19 cellular contexts compared by ENCODE assay signal in the genomic region with DNA sequence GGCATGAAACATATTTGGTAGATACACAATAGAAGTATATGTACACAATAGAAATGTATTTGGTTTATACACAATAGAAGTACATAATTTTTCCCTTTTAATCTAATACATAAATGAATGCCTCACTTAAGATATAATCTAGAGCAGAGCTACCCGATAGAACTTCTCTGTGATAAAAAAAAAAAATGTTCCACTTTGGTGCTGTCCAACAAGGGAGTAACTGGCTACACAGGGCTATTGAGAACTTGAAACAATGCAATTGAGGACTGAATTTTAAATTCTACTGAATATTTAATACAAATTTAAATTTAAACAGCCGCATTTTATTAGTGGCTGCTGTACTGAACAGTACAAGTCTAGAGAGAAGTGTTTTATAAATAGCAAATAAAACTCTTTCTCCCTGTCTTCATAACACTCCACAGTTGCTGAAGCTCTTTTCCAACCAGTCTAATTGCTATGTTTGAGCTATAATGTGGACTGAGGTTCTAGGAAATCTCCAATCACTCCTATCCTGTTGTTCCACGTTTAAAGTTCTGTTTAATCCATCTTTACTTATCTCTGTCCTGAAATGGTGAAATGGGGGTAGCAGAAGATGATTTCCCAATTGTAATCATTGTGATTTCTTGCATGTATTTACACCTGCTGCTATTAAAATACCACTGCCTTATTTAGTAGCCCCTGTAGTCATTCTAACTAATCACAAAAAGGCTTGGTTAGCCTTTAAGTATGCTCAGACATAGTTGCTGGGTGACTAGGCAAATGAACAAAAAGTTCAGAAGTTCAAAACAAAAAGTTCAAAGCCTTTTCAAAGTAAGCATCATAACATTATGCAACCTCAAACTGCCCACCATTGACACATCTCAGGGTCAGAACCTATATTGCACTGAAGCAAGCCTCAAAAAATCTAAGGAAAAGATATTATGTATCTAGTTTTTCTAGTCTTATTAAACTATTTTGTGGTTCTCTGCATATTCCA.
A peak's percentile ranks its signal among the peaks of the same experiment; 100 is the strongest.
DNase-seq lines count a peak whose midpoint lies in the region; ATAC-seq and TF ChIP-seq lines count a peak whose summit lies in the region.
"Had no signal": no experiment of that assay in that cellular context is flagged by ENCODE, and none has a peak within 500 bp of the region (broad histone marks: within the 10 kb centered on the region; RNA-seq: fewer than 3 reads in every experiment).

No MANE protein-coding gene starts in this region.

- no peak for TF ChIP-seq RAD21 in Ishikawa (IDR thresholded peaks at IDR 0.05; ENCODE audit: low read depth)

- peak; percentile 79 for ATAC-seq in left lobe of liver
- ATAC-seq: A549; activated CD8-positive, alpha-beta T cell treated with anti-CD3 and anti-CD28 coated beads, Interleukin-2, amount 10 ng/mL, durations not matched to agents 7 days and 5 days; CD8-positive, alpha-beta T cell; Right ventricle myocardium inferior had no signal

- intact Hi-C loops in head of caudate nucleus (cut with DNase I), result no loop called here

- H3K4me3 ChIP-seq in cardiac fibroblast (replicated peaks in 1 of 2; ENCODE audit: low read depth in 2 of 2, low read length in 2 of 2), result no peak overlapping the region
- H3K4me3 ChIP-seq: A549, right atrium auricular region, uterus had no signal

- no peak for TF ChIP-seq CTCF in cardiac fibroblast (IDR thresholded peaks at IDR 0.05; ENCODE audit: low read depth, low read length)
- TF ChIP-seq CTCF in GM10266 (IDR thresholded peaks at IDR 0.05; ENCODE audit: control insufficient read depth, insufficient read depth, low read depth, missing control alignments), result no peak

- peak; percentile 45 for DNase-seq in AG08396 (ENCODE audit: low spot score)
- peak; percentile 28 to 88 for DNase-seq in cardiac fibroblast (ENCODE audit: low read depth in 2 of 2)
- no peak for DNase-seq in left lobe of liver (ENCODE audit: low spot score)
- no peak for DNase-seq in GOT3 (lab: John Stamatoyannopoulos, UW)
- DNase-seq in NCI-H345 treated with DMSO at 0.1 percent for 48 hours (lab: John Stamatoyannopoulos, UW; ENCODE audit: unreplicated experiment), result no peak
- DNase-seq in GM10266 (ENCODE audit: extremely low spot score), result no peak
- no peak for DNase-seq in head of caudate nucleus
- DNase-seq: activated CD8-positive, alpha-beta T cell treated with anti-CD3 and anti-CD28 coated beads, Interleukin-2, amount 10 ng/mL, durations not matched to agents 7 days and 5 days; activated naive CD8-positive, alpha-beta T cell treated with anti-CD3 and anti-CD28 coated beads, Interleukin-2, amount 10 ng/mL, durations not matched to agents 7 days and 5 days; CD8-positive, alpha-beta T cell; DND-41; mesenchymal stem cell; NCI-H1436; NCI-H2227 treated with DMSO at 0.1 percent for 48 hours; uterus had no signal

- TF ChIP-seq EP300 in Ishikawa (IDR thresholded peaks at IDR 0.05; ENCODE audit: borderline replicate concordance), result no peak

TF ChIP-seq in Ishikawa, 13 proteins besides CTCF, POLR2A, EP300 and RAD21:
- TF ChIP-seq, protein P1, sequence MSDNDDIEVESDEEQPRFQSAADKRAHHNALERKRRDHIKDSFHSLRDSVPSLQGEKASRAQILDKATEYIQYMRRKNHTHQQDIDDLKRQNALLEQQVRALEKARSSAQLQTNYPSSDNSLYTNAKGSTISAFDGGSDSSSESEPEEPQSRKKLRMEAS (IDR thresholded peaks at IDR 0.05), result no peak
- no peak for TF ChIP-seq FOXM1 (IDR thresholded peaks at IDR 0.05; ENCODE audit: borderline replicate concordance, low read depth)
- TF ChIP-seq, protein P2, sequence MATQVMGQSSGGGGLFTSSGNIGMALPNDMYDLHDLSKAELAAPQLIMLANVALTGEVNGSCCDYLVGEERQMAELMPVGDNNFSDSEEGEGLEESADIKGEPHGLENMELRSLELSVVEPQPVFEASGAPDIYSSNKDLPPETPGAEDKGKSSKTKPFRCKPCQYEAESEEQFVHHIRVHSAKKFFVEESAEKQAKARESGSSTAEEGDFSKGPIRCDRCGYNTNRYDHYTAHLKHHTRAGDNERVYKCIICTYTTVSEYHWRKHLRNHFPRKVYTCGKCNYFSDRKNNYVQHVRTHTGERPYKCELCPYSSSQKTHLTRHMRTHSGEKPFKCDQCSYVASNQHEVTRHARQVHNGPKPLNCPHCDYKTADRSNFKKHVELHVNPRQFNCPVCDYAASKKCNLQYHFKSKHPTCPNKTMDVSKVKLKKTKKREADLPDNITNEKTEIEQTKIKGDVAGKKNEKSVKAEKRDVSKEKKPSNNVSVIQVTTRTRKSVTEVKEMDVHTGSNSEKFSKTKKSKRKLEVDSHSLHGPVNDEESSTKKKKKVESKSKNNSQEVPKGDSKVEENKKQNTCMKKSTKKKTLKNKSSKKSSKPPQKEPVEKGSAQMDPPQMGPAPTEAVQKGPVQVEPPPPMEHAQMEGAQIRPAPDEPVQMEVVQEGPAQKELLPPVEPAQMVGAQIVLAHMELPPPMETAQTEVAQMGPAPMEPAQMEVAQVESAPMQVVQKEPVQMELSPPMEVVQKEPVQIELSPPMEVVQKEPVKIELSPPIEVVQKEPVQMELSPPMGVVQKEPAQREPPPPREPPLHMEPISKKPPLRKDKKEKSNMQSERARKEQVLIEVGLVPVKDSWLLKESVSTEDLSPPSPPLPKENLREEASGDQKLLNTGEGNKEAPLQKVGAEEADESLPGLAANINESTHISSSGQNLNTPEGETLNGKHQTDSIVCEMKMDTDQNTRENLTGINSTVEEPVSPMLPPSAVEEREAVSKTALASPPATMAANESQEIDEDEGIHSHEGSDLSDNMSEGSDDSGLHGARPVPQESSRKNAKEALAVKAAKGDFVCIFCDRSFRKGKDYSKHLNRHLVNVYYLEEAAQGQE (IDR thresholded peaks at IDR 0.05; ENCODE audit: low read depth), result peak; percentile 31; the same call in 1 of the 2 replicates

Comparison
In these comparisons a context has a peak if more than half of its experiments do, and no peak if none do; other contexts are left out.
1. DNase-seq: peak in AG08396 (single experiment) and cardiac fibroblast (2 of 2); none in left lobe of liver (single experiment), GOT3 (single experiment), NCI-H345 treated with DMSO at 0.1 percent for 48 hours (single experiment), GM10266 (single experiment) and head of caudate nucleus (0 of 42).